In genomic region chr1:5410652-5411051, GRCh38 we compare ENCODE assay signal across 23 cellular contexts.
"Had no signal": no experiment of that assay in that cellular context is flagged by ENCODE, and none has a peak within 500 bp of the region (broad histone marks: within the 10 kb centered on the region; RNA-seq: fewer than 3 reads in every experiment).

No MANE protein-coding gene starts in this region.

- H3K36me3 ChIP-seq: cardiac muscle cell had no signal

- H3K27ac ChIP-seq: cardiac muscle cell, SK-N-MC had no signal

- DNase-seq: activated B cell treated with CpG ODN at 0.5 μM for 24 hours; activated CD4-positive, alpha-beta T cell treated with anti-CD3 and anti-CD28 coated beads for 1 hour; activated CD4-positive, alpha-beta T cell treated with anti-CD3 and anti-CD28 coated beads, Interleukin-2, amount 10 ng/mL, durations not matched to agents 24 days and 14 days; activated CD4-positive, alpha-beta T cell treated with anti-CD3 and anti-CD28 coated beads, Interleukin-2, amount 50 U/mL, for 48 hours; activated CD8-positive, alpha-beta memory T cell treated with anti-CD3 and anti-CD28 coated beads, Interleukin-2, amount 10 ng/mL, durations not matched to agents 7 days and 5 days; activated gamma-delta T cell; activated naive CD4-positive, alpha-beta T cell treated with anti-CD3 and anti-CD28 coated beads for 36 hours; activated T-cell treated with anti-CD3 and anti-CD28 coated beads, Interleukin-2, amount 50 U/mL, for 48 hours; amygdala; KG1; NCI-H1092; NCI-H146; NCI-H1930; NCI-H2107; NCI-H510A; NCI-H526 treated with DMSO at 0.1 percent for 48 hours; SIG-M5; T-cell; T-helper 2 cell; T1000 had no signal

- H3K27me3 ChIP-seq: cardiac muscle cell had no signal

- H3K4me3 ChIP-seq: cardiac muscle cell, SK-N-MC had no signal

- ATAC-seq: activated CD8-positive, alpha-beta memory T cell treated with anti-CD3 and anti-CD28 coated beads, Interleukin-2, amount 10 ng/mL, durations not matched to agents 7 days and 5 days; activated T-helper 17 cell treated with anti-CD3 and anti-CD28 coated beads, Interleukin-2, amount 50 U/mL, for 72 hours had no signal
